ENCODE assay signal across 23 cellular contexts in genomic region chr20:63487116-63487764, GRCh38. TPM values are rescaled to one million over a fixed set of nuclear protein-coding genes. Genes with fewer than 3 reads are reported as not detected.
"Had no signal": no experiment of that assay in that cellular context is flagged by ENCODE, and none has a peak within 500 bp of the region (broad histone marks: within the 10 kb centered on the region; RNA-seq: fewer than 3 reads in every experiment).

No MANE protein-coding gene starts in this region.

- H3K4me1 ChIP-seq: parathyroid adenoma, prostate gland had no signal

- ATAC-seq: gastrocnemius medialis; left colon; naive thymus-derived CD4-positive, alpha-beta T cell; stimulated activated naive B cell treated with anti-CD40 and anti-IgM and Interleukin-4, amounts not matched to agents 10 μg/mL and 1 μg/mL and 100 μg/mL, for 72 hours; stimulated activated naive CD8-positive, alpha-beta T cell treated with anti-CD3 and anti-CD28 coated beads, Interleukin-15, amount 100 ng/mL, for 72 hours had no signal

- H3K4me3 Mint-ChIP-seq: stimulated activated naive B cell treated with anti-CD40 and anti-IgM and Interleukin-4, amounts not matched to agents 10 μg/mL and 1 μg/mL and 100 μg/mL, for 72 hours; stimulated activated naive CD8-positive, alpha-beta T cell treated with anti-CD3 and anti-CD28 coated beads, Interleukin-15, amount 100 ng/mL, for 72 hours; type B pancreatic cell had no signal

- DNase-seq: effector memory CD4-positive, alpha-beta T cell; left colon; left ventricle myocardium superior; mesenchymal stem cell; naive thymus-derived CD4-positive, alpha-beta T cell; sigmoid colon; stimulated activated CD4-positive, alpha-beta T cell treated with anti-CD3 and anti-CD28 coated beads, Interleukin-2, amount 100 ng/mL, for 24 hours; stimulated activated CD4-positive, alpha-beta T cell treated with anti-CD3 and anti-CD28 coated beads, Interleukin-4, amount 100 ng/mL, for 4 hours; stimulated activated naive B cell treated with anti-CD40 and anti-IgM and Interleukin-4, amounts not matched to agents 10 μg/mL and 1 μg/mL and 100 μg/mL, for 72 hours; stimulated activated naive CD8-positive, alpha-beta T cell treated with anti-CD3 and anti-CD28 coated beads, Interleukin-15, amount 100 ng/mL, for 72 hours; uterus had no signal

- H3K36me3 ChIP-seq: prostate gland, sigmoid colon, thoracic aorta, uterus had no signal

- H3K9me3 ChIP-seq: gastrocnemius medialis, prostate gland, thoracic aorta, uterus had no signal

- H3K36me3 Mint-ChIP-seq: naive thymus-derived CD4-positive, alpha-beta T cell; type B pancreatic cell had no signal

- H3K4me3 ChIP-seq: esophagus muscularis mucosa, gastrocnemius medialis, lung, prostate gland, sigmoid colon, skin epidermis, thoracic aorta, uterus had no signal

- H3K9ac ChIP-seq: parathyroid adenoma had no signal

- H3K27me3 ChIP-seq: gastrocnemius medialis had no signal

- H3K27ac Mint-ChIP-seq: naive thymus-derived CD4-positive, alpha-beta T cell; stimulated activated naive B cell treated with anti-CD40 and anti-IgM and Interleukin-4, amounts not matched to agents 10 μg/mL and 1 μg/mL and 100 μg/mL, for 72 hours; type B pancreatic cell had no signal

- H3K9me3 Mint-ChIP-seq: type B pancreatic cell had no signal

- H3K27ac ChIP-seq: epithelial cell of prostate, esophagus muscularis mucosa, parathyroid adenoma, prostate gland, sigmoid colon, skin epidermis, thoracic aorta, uterus had no signal

RNA-seq across cellular contexts. Expression of gene KCNQ2, which starts 14.8 kb away (rescaled TPM):
- total RNA-seq: fibroblast of villous mesenchyme, gastrocnemius medialis, omental fat pad, renal cortical epithelial cell, thoracic aorta had no signal
- polyA plus RNA-seq: naive thymus-derived CD4-positive, alpha-beta T cell had no signal

RNA-seq across cellular contexts. Expression of gene PTK6, which starts 49.9 kb away (rescaled TPM):
- total RNA-seq: left ventricle myocardium superior had no signal
